24 cellular contexts compared by ENCODE assay signal in genomic region chr10:69661414-69662172, GRCh38. TPM values are rescaled to one million over a fixed set of nuclear protein-coding genes. Genes with fewer than 3 reads are reported as not detected.
"Had no signal": no experiment of that assay in that cellular context is flagged by ENCODE, and none has a peak within 500 bp of the region (broad histone marks: within the 10 kb centered on the region; RNA-seq: fewer than 3 reads in every experiment).

No MANE protein-coding gene starts in this region.

- H3K4me3 Mint-ChIP-seq: activated CD4-positive, alpha-beta memory T cell treated with anti-CD3 and anti-CD28 coated beads, Interleukin-2, amount 10 ng/mL, durations not matched to agents 7 days and 5 days; activated CD4-positive, alpha-beta T cell treated with anti-CD3 and anti-CD28 coated beads for 36 hours; activated naive CD8-positive, alpha-beta T cell treated with anti-CD3 and anti-CD28 coated beads, Interleukin-2, amount 10 ng/mL, durations not matched to agents 7 days and 5 days; central memory CD8-positive, alpha-beta T cell; T-helper 1 cell treated with Interleukin-12 subunit alpha and Interleukin-12 subunit beta and Interleukin-4 antibody, amounts not matched to agents 30 μg/mL and 1 μg/mL, for 36 hours had no signal

- FAIRE-seq: RCC 7860 had no signal

- H3K4me3 ChIP-seq: adrenal gland had no signal

- DNase-seq: activated CD4-positive, alpha-beta memory T cell treated with anti-CD3 and anti-CD28 coated beads, Interleukin-2, amount 10 ng/mL, durations not matched to agents 7 days and 5 days; activated CD4-positive, alpha-beta T cell treated with anti-CD3 and anti-CD28 coated beads for 36 hours; activated CD4-positive, alpha-beta T cell treated with anti-CD3 and anti-CD28 coated beads, Interleukin-2, amount 50 U/mL, for 1 hour; activated CD8-positive, alpha-beta memory T cell treated with anti-CD3 and anti-CD28 coated beads, Interleukin-2, amount 50 U/mL, for 4 hours; activated naive CD4-positive, alpha-beta T cell treated with anti-CD3 and anti-CD28 coated beads, Interleukin-2, amount 50 U/mL, for 16 hours; activated naive CD8-positive, alpha-beta T cell treated with anti-CD3 and anti-CD28 coated beads, Interleukin-2, amount 10 ng/mL, durations not matched to agents 7 days and 5 days; activated T-cell treated with anti-CD3 and anti-CD28 coated beads, Interleukin-2, amount 50 U/mL, for 1 hour; adrenal gland; aorta; IMR-90; KG1; NCI-H1048; NCI-H1930; NCI-H2171; NCI-H226; NCI-H526 treated with DMSO at 0.1 percent for 48 hours; NK-92 treated with Interleukin-12 subunit alpha and Interleukin-12 subunit beta, amount 100 ng/mL, for 24 hours; PC-3; SHP77 had no signal

- H3K9me3 Mint-ChIP-seq: activated CD4-positive, alpha-beta memory T cell treated with anti-CD3 and anti-CD28 coated beads, Interleukin-2, amount 10 ng/mL, durations not matched to agents 7 days and 5 days; activated naive CD8-positive, alpha-beta T cell treated with anti-CD3 and anti-CD28 coated beads, Interleukin-2, amount 10 ng/mL, durations not matched to agents 7 days and 5 days; brain; central memory CD8-positive, alpha-beta T cell; T-helper 1 cell treated with Interleukin-12 subunit alpha and Interleukin-12 subunit beta and Interleukin-4 antibody, amounts not matched to agents 30 μg/mL and 1 μg/mL, for 36 hours had no signal

- H3K36me3 ChIP-seq: adrenal gland had no signal

- H3K9me3 ChIP-seq: adrenal gland had no signal

- H3K4me1 Mint-ChIP-seq: activated CD4-positive, alpha-beta T cell treated with anti-CD3 and anti-CD28 coated beads for 36 hours; central memory CD8-positive, alpha-beta T cell had no signal

- H3K27me3 ChIP-seq: adrenal gland had no signal

- H3K36me3 Mint-ChIP-seq: activated naive CD8-positive, alpha-beta T cell treated with anti-CD3 and anti-CD28 coated beads, Interleukin-2, amount 10 ng/mL, durations not matched to agents 7 days and 5 days; brain had no signal

- H3K27ac ChIP-seq: adrenal gland had no signal

- ATAC-seq: activated CD4-positive, alpha-beta T cell treated with anti-CD3 and anti-CD28 coated beads for 36 hours; PC-3 had no signal

- H3K27ac Mint-ChIP-seq: activated CD4-positive, alpha-beta memory T cell treated with anti-CD3 and anti-CD28 coated beads, Interleukin-2, amount 10 ng/mL, durations not matched to agents 7 days and 5 days; activated CD4-positive, alpha-beta T cell treated with anti-CD3 and anti-CD28 coated beads for 36 hours; activated naive CD8-positive, alpha-beta T cell treated with anti-CD3 and anti-CD28 coated beads, Interleukin-2, amount 10 ng/mL, durations not matched to agents 7 days and 5 days; T-helper 1 cell treated with Interleukin-12 subunit alpha and Interleukin-12 subunit beta and Interleukin-4 antibody, amounts not matched to agents 30 μg/mL and 1 μg/mL, for 36 hours had no signal

- H3K4me1 ChIP-seq: adrenal gland had no signal

RNA-seq across cellular contexts. Expression of gene FAM241B, which starts 31.5 kb away (rescaled TPM):
- total RNA-seq: LHCN-M2 had no signal
